ENCODE assay signal across 8 cellular contexts in genomic region chr15:90716976-90717821, GRCh38.
A peak's percentile ranks its signal among the peaks of the same experiment; 100 is the strongest.
DNase-seq lines count a peak whose midpoint lies in the region; ATAC-seq and TF ChIP-seq lines count a peak whose summit lies in the region.

BLM (plus strand) TSS chr15:90717346; CDS start chr15:90747393, 30,047 bp downstream.

- peak; percentile 17 for TF ChIP-seq CTCF in AG10803 (conservative IDR thresholded peaks at IDR 0.05; ENCODE audit: low read length)

- DNase-seq in AG10803 (ENCODE audit: low read depth) (peak; percentile 96), NCI-H345 treated with DMSO at 0.1 percent for 48 hours (lab: John Stamatoyannopoulos, UW; ENCODE audit: unreplicated experiment) (peak; percentile 84), iris pigment epithelial cell (ENCODE audit: low read depth) (peak; percentile 98)
- peak; percentile 77 to 91 (median 89) for DNase-seq in activated CD4-positive, CD25-positive, alpha-beta regulatory T cell (lab: John Stamatoyannopoulos, UW)
- DNase-seq in central memory CD4-positive, alpha-beta T cell = peak; percentile 97
- peak; percentile 87 to 88 for DNase-seq in stimulated activated CD4-positive, alpha-beta T cell treated with anti-CD3 and anti-CD28 coated beads, Interleukin-12 subunit alpha, Interleukin-12 subunit beta, amount 100 ng/mL, for 24 hours (ENCODE audit: low read depth in 2 of 2)

- peak within 1 kb of the TSS; percentile 88 for H3K4me3 ChIP-seq in AG10803 (ENCODE audit: low read length)

- peak; percentile 99 for ATAC-seq in GM19023 (IDR thresholded peaks at IDR 0.05; ENCODE audit: unreplicated experiment)
- peak; percentile 99 for ATAC-seq in HG03280 (IDR thresholded peaks at IDR 0.05; ENCODE audit: unreplicated experiment)

Comparison
In these comparisons a context has a peak if more than half of its experiments do, and no peak if none do; other contexts are left out.
1. Peak in every context shown above with its lines: DNase-seq, ATAC-seq and H3K4me3 ChIP-seq.